In the genomic region with DNA sequence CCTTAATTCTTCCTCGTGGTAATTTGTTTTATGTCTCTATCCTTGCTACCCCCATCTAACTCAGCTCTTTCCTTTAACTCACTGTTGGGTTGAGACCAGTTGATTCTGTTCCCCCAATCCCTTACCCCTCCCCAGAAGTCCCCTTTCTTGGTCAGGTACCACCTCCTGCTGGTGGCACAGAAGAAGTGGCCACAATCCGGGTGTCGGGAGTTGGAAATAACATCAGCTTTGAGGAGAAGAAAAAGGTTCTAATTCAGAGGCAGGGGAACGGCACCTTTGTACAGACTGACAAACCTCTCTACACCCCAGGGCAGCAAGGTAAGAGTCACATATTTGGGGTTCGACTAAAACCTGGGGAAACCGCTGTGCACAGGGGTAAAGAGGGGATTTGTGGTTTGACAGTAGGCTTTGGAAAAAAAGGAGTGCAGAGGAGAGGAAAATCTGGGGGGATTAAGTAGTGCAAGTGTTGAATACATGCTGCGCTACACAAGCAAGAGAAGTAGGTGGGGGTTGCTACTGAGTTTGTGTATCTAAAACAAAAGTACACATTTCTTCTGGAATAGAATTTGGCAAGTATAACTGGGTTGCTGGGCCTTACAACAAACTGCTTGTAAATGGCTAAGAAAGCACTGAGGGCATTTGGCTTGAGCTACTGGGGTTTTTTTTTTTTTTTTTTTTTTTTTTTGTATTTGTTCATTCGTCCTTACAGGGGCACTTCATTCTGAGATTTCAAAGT, we compare ENCODE assay signal across 9 cellular contexts. TPM values are rescaled to one million over a fixed set of nuclear protein-coding genes. Genes with fewer than 3 reads are reported as not detected.
DNase-seq lines count a peak whose midpoint lies in the region; ATAC-seq and TF ChIP-seq lines count a peak whose summit lies in the region.
"Had no signal": no experiment of that assay in that cellular context is flagged by ENCODE, and none has a peak within 500 bp of the region (broad histone marks: within the 10 kb centered on the region; RNA-seq: fewer than 3 reads in every experiment).

No MANE protein-coding gene starts in this region.

- WGBS in upper lobe of left lung, 2 donors: 40 to 41% methylated on average over 8 of the region's 8 CpGs

- TF ChIP-seq EP300 in upper lobe of left lung (IDR thresholded peaks at IDR 0.05): no peak

- no peaks in the 10 kb centered on the region for H3K27me3 Mint-ChIP-seq in activated naive CD4-positive, alpha-beta T cell treated with anti-CD3 and anti-CD28 coated beads, Interleukin-2, amount 50 U/mL, for 24 hours
- peaks cover 4% of the 10 kb centered on the region for H3K27me3 Mint-ChIP-seq in CD8-positive, alpha-beta T cell (ENCODE audit: low read depth)

- H3K36me3 ChIP-seq in upper lobe of left lung: no peaks in the 10 kb centered on the region
- no peaks in the 10 kb centered on the region for H3K36me3 ChIP-seq in CD8-positive, alpha-beta T cell (ENCODE audit: insufficient read depth, low read length)

- POLR2A ChIA-PET in CD8-positive, alpha-beta T cell (lab: Charles Lee): interaction anchor here (0.6 to 0.8 kb wide), 2 partner anchors 142 to 206 kb away, joined by 3 read pairs; no protein-coding TSS in a partner anchor

- TF ChIP-seq CTCF in astrocyte of the cerebellum (IDR thresholded peaks at IDR 0.05; ENCODE audit: low read depth, low read length, missing control alignments): peak; percentile 73
- peak; percentile 33 to 73 (median 62) for TF ChIP-seq CTCF in upper lobe of left lung (IDR thresholded peaks at IDR 0.05)
- no peak for TF ChIP-seq CTCF in CD8-positive, alpha-beta T cell (IDR thresholded peaks at IDR 0.05)

- no peaks in the 10 kb centered on the region for H3K27me3 ChIP-seq in upper lobe of left lung
- H3K27me3 ChIP-seq in CD8-positive, alpha-beta T cell (ENCODE audit: insufficient read depth, low read length): no peaks in the 10 kb centered on the region

- H3K27ac ChIP-seq in upper lobe of left lung: no peak overlapping the region
- H3K27ac ChIP-seq in CD8-positive, alpha-beta T cell (ENCODE audit: low read depth, low read length): no peak overlapping the region

- DNase-seq in activated naive CD4-positive, alpha-beta T cell treated with anti-CD3 and anti-CD28 coated beads, Interleukin-2, amount 50 U/mL, for 72 hours (ENCODE audit: low spot score in 2 of 2): no peak
- DNase-seq in astrocyte of the cerebellum (ENCODE audit: low read depth): peak; percentile 13
- DNase-seq in iPS-NIHi7 (ENCODE audit: extremely low spot score): peak; percentile 80
- peak in 1 of 2 donors; percentile 37 for DNase-seq in upper lobe of left lung
- no peak for DNase-seq in amniotic stem cell (lab: John Stamatoyannopoulos, UW)
- DNase-seq in CD8-positive, alpha-beta T cell: no peak

- no peaks in the 10 kb centered on the region for H3K4me1 Mint-ChIP-seq in activated naive CD4-positive, alpha-beta T cell treated with anti-CD3 and anti-CD28 coated beads, Interleukin-2, amount 50 U/mL, for 24 hours
- H3K4me1 Mint-ChIP-seq in CD8-positive, alpha-beta T cell (ENCODE audit: low read depth): no peaks in the 10 kb centered on the region

- CTCF ChIA-PET in CD8-positive, alpha-beta T cell (lab: Charles Lee): interaction anchor here (0.9 to 1.6 kb wide), 3 partner anchors 139 to 167 kb away, joined by 4 to 6 read pairs (median 4); no protein-coding TSS in a partner anchor

- in situ Hi-C loops in astrocyte of the cerebellum (cut with HindIII; ENCODE audit: low sequenced_read_pairs): no loop called here

- peak overlapping the region; percentile 62 for H3K27ac Mint-ChIP-seq in activated naive CD4-positive, alpha-beta T cell treated with anti-CD3 and anti-CD28 coated beads, Interleukin-2, amount 50 U/mL, for 24 hours
- H3K27ac Mint-ChIP-seq in activated naive CD4-positive, alpha-beta T cell treated with anti-CD3 and anti-CD28 coated beads, Interleukin-2, amount 50 U/mL, for 72 hours: no peak overlapping the region
- no peak overlapping the region for H3K27ac Mint-ChIP-seq in CD8-positive, alpha-beta T cell

- no peaks in the 10 kb centered on the region for H3K9me3 ChIP-seq in upper lobe of left lung
- H3K9me3 ChIP-seq in CD8-positive, alpha-beta T cell (ENCODE audit: low read length): no peaks in the 10 kb centered on the region

- intact Hi-C loops in CD8-positive, alpha-beta T cell (cut with DNase I, micrococcal nuclease): loop anchor here in 1 of 2 experiments (1.0 to 10.0 kb wide), 2 partner anchors 141 to 279 kb away; partner anchors contain the start of gene CLEC4E

- ATAC-seq in activated naive CD4-positive, alpha-beta T cell treated with anti-CD3 and anti-CD28 coated beads, Interleukin-2, amount 50 U/mL, for 72 hours: no peak
- peak in 1 of 2 donors; percentile 73 for ATAC-seq in upper lobe of left lung (ENCODE audit: low FRiP score in 2 of 2)
- no peak for ATAC-seq in GM18517 (IDR thresholded peaks at IDR 0.05; ENCODE audit: unreplicated experiment)
- no peak for ATAC-seq in CD8-positive, alpha-beta T cell

- no peak overlapping the region for H3K4me3 Mint-ChIP-seq in activated naive CD4-positive, alpha-beta T cell treated with anti-CD3 and anti-CD28 coated beads, Interleukin-2, amount 50 U/mL, for 24 hours
- H3K4me3 Mint-ChIP-seq in CD8-positive, alpha-beta T cell: no peak overlapping the region

- H3K36me3 Mint-ChIP-seq in activated naive CD4-positive, alpha-beta T cell treated with anti-CD3 and anti-CD28 coated beads, Interleukin-2, amount 50 U/mL, for 24 hours: no peaks in the 10 kb centered on the region
- no peaks in the 10 kb centered on the region for H3K36me3 Mint-ChIP-seq in activated naive CD4-positive, alpha-beta T cell treated with anti-CD3 and anti-CD28 coated beads, Interleukin-2, amount 50 U/mL, for 72 hours
- no peaks in the 10 kb centered on the region for H3K36me3 Mint-ChIP-seq in CD8-positive, alpha-beta T cell

- no peak for TF ChIP-seq POLR2A in upper lobe of left lung (IDR thresholded peaks at IDR 0.05)

- no peaks in the 10 kb centered on the region for H3K9me3 Mint-ChIP-seq in activated naive CD4-positive, alpha-beta T cell treated with anti-CD3 and anti-CD28 coated beads, Interleukin-2, amount 50 U/mL, for 24 hours
- no peaks in the 10 kb centered on the region for H3K9me3 Mint-ChIP-seq in activated naive CD4-positive, alpha-beta T cell treated with anti-CD3 and anti-CD28 coated beads, Interleukin-2, amount 50 U/mL, for 72 hours
- no peaks in the 10 kb centered on the region for H3K9me3 Mint-ChIP-seq in CD8-positive, alpha-beta T cell

- no peak overlapping the region for H3K4me3 ChIP-seq in astrocyte of the cerebellum (ENCODE audit: low read depth, low read length)
- H3K4me3 ChIP-seq in upper lobe of left lung: no peak overlapping the region
- H3K4me3 ChIP-seq in CD8-positive, alpha-beta T cell (ENCODE audit: low read depth, low read length): no peak overlapping the region

- H3K4me1 ChIP-seq in upper lobe of left lung: no peaks in the 10 kb centered on the region
- H3K4me1 ChIP-seq in CD8-positive, alpha-beta T cell (ENCODE audit: insufficient read depth, low read length): no peaks in the 10 kb centered on the region

RNA-seq across cellular contexts. Expression of gene A2ML1, which starts 1.3 kb away (rescaled TPM):
- total RNA-seq in activated naive CD4-positive, alpha-beta T cell treated with anti-CD3 and anti-CD28 coated beads, Interleukin-2, amount 50 U/mL, for 72 hours: not detected
- total RNA-seq in upper lobe of left lung: under 1 TPM in 2 of 6 donors, not detected in 4; 0.13 to 0.15 TPM
- total RNA-seq in CD8-positive, alpha-beta T cell: not detected
- total RNA-seq: skeletal muscle tissue had no signal

Comparison
In these comparisons a context has a peak if more than half of its experiments do, and no peak if none do; other contexts are left out.
1. DNase-seq: peak in astrocyte of the cerebellum (single experiment) and iPS-NIHi7 (single experiment); none in activated naive CD4-positive, alpha-beta T cell treated with anti-CD3 and anti-CD28 coated beads, Interleukin-2, amount 50 U/mL, for 72 hours (0 of 2), amniotic stem cell (single experiment) and CD8-positive, alpha-beta T cell (0 of 7).